ENCODE assay signal across 1 cellular context in the genomic region with DNA sequence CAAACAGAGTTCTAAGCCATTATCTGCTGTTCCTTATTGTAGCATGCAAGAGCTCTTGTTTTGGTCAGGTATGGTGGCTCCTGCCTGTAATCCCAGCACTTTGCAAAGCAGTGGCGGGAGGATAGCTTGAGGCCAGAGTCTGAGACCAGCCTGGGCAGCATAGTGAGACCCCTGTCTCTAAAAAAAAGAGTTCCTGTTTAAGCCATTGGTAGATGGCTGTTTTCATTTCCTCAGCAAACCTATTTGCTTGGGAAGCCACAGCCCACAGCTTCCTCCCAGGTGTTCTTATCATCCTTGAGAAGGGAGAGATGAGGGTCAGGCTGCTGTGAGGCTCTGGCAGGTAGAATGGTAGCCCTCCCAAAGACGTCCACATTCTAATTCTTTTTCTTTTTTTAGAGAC.
TF ChIP-seq lines count a peak whose summit lies in the region.

No MANE protein-coding gene starts in this region.

TF ChIP-seq in GM12878, 131 proteins besides CTCF, POLR2A, EP300 and RAD21:
- TF ChIP-seq CBX5 (IDR thresholded peaks at IDR 0.05; ENCODE audit: low read depth) (no peak), BRCA1 (IDR thresholded peaks at IDR 0.05; ENCODE audit: low read depth, low read length) (no peak), SPI1 (IDR thresholded peaks at IDR 0.05; ENCODE audit: borderline replicate concordance, insufficient read depth, low read depth, low read length) (peak; percentile 45; the same call in 1 of the 2 replicates), RUNX3 (IDR thresholded peaks at IDR 0.05; ENCODE audit: low read length) (peak; percentile 52; the same call in 1 of the 2 replicates), HDAC2 (IDR thresholded peaks at IDR 0.05) (no peak), SMARCA5 (IDR thresholded peaks at IDR 0.05) (0 out of 2 replicates have a peak, but pooled peaks have one; percentile 83), ZNF274 (IDR thresholded peaks at IDR 0.05; ENCODE audit: insufficient read depth, insufficient read length) (no peak)
